In the genomic region with DNA sequence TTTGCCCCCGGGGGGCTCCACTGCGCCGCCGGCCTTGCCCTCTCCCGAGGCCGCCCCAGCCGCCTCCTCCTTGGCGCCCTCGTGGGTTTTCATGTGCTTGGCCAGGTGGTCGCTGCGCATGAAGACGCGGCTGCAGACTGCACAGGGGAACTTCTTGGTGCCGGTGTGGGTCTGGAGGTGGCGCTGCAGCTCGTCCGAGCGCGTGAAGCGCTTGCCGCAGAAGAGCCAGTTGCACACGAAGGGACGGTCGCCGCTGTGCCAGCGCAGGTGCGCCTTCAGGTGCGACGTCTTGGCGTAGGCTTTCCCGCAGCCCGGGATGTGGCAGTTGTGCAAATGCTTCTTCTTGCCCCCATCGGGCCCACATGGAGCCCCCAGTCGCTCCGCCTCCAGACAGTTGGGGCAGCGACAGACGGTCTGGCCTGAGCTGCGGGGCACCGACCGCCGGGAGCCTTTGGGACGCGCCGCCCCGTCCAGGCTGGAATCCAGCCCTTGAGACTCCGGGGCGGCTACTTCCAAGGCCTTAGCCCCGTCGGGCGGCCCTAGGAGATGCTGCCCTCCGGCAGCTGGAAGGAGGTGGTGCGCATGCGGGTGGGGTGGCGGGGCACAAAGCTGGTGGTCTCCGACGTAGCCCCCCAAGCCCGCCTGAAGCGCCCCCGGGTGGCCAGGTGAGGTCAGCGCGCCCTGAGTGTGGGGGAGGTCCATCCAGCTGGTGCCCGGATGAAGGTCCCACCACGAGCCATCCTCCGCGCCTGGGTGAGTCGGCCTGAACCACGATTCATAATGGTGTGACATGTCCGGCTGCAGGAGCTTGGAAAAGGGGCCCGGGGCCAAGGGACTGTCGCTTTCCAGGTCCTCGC, we compare ENCODE assay signal across 9 cellular contexts. TPM values are rescaled to one million over a fixed set of nuclear protein-coding genes. Genes with fewer than 3 reads are reported as not detected.
A peak's percentile ranks its signal among the peaks of the same experiment; 100 is the strongest.
DNase-seq lines count a peak whose midpoint lies in the region; ATAC-seq and TF ChIP-seq lines count a peak whose summit lies in the region.
"Had no signal": no experiment of that assay in that cellular context is flagged by ENCODE, and none has a peak within 500 bp of the region (broad histone marks: within the 10 kb centered on the region; RNA-seq: fewer than 3 reads in every experiment).

No MANE protein-coding gene starts in this region.

- H3K36me3 ChIP-seq in HEK293 (ENCODE audit: control insufficient read depth in 2 of 2, insufficient read depth in 1 of 2, low read length in 2 of 2), result peaks cover 0 to 4% of the 10 kb centered on the region in 2 experiments; a peak in 1 of 3 replicates

- peak; percentile 21 for ATAC-seq in activated naive CD8-positive, alpha-beta T cell treated with anti-CD3 and anti-CD28 coated beads, Interleukin-2, amount 50 U/mL, for 24 hours
- ATAC-seq in left colon, result no peak
- no peak for ATAC-seq in omental fat pad (ENCODE audit: low FRiP score)

- H3K27ac Mint-ChIP-seq in activated naive CD8-positive, alpha-beta T cell treated with anti-CD3 and anti-CD28 coated beads, Interleukin-2, amount 50 U/mL, for 24 hours, result no peak overlapping the region

- H3K4me3 Mint-ChIP-seq in activated naive CD8-positive, alpha-beta T cell treated with anti-CD3 and anti-CD28 coated beads, Interleukin-2, amount 50 U/mL, for 24 hours, result no peak overlapping the region

- H3K27ac ChIP-seq in HEK293 (ENCODE audit: extremely low read depth, low read depth, low read length), result no peak overlapping the region

- H3K9me3 ChIP-seq in HEK293 (ENCODE audit: control insufficient read depth, insufficient read depth, low read depth, low read length), result no peaks in the 10 kb centered on the region

- peak; percentile 23 for DNase-seq in CD1c-positive myeloid dendritic cell (ENCODE audit: extremely low spot score)
- DNase-seq in activated naive CD8-positive, alpha-beta T cell treated with anti-CD3 and anti-CD28 coated beads, Interleukin-2, amount 50 U/mL, for 24 hours, result peak; percentile 38
- peak; percentile 90 for DNase-seq in islet precursor cell
- DNase-seq in HK-2 (ENCODE audit: unreplicated experiment), result no peak
- DNase-seq in NCI-H2171 (lab: John Stamatoyannopoulos, UW), result no peak
- DNase-seq in left colon, result no peak
- DNase-seq in omental fat pad (ENCODE audit: low spot score), result no peak

- H3K4me3 ChIP-seq in HEK293 (ENCODE audit: low read depth, low read length), result no peak overlapping the region

- peaks cover 4% of the 10 kb centered on the region; the same call in 1 of the 2 replicates for H3K4me1 ChIP-seq in HEK293 (ENCODE audit: control insufficient read depth, insufficient read depth, low read length)

- CTCF ChIA-PET in HEK293 (lab: Yijun Ruan, JAX), result interaction anchor here (0.6 to 19.4 kb wide), 14 partner anchors 10 to 391 kb away, joined by 3 to 837 read pairs (median 4); a partner anchor contains a TSS

- intact Hi-C loops in left colon (cut with DNase I, micrococcal nuclease), result loop anchor here in 1 of 2 donors (10.0 kb wide), 1 partner anchor 97 kb away; a partner anchor contains a TSS

- no peaks in the 10 kb centered on the region for H3K36me3 Mint-ChIP-seq in activated naive CD8-positive, alpha-beta T cell treated with anti-CD3 and anti-CD28 coated beads, Interleukin-2, amount 50 U/mL, for 24 hours (ENCODE audit: low read depth)

- POLR2A ChIA-PET in HEK293 (lab: Yijun Ruan, JAX), result interaction anchor here (0.9 to 4.4 kb wide), 2 partner anchors 15 to 48 kb away, joined by 3 to 15 read pairs; a partner anchor contains a TSS

- H3K9me3 Mint-ChIP-seq in activated naive CD8-positive, alpha-beta T cell treated with anti-CD3 and anti-CD28 coated beads, Interleukin-2, amount 50 U/mL, for 24 hours, result no peaks in the 10 kb centered on the region

- TF ChIP-seq CTCF in HEK293 (tag by site-specific recombination; IDR thresholded peaks at IDR 0.05) (0 out of 2 replicates have a peak, but pooled peaks have one; percentile 39), omental fat pad (IDR thresholded peaks at IDR 0.05) (no peak)

- H3K4me1 Mint-ChIP-seq in activated naive CD8-positive, alpha-beta T cell treated with anti-CD3 and anti-CD28 coated beads, Interleukin-2, amount 50 U/mL, for 24 hours, result peaks cover 24% of the 10 kb centered on the region

- H3K27me3 Mint-ChIP-seq in activated naive CD8-positive, alpha-beta T cell treated with anti-CD3 and anti-CD28 coated beads, Interleukin-2, amount 50 U/mL, for 24 hours, result peaks cover 70% of the 10 kb centered on the region

TF ChIP-seq in HEK293, 187 proteins besides CTCF, POLR2A, EP300 and RAD21:
- TF ChIP-seq, protein P1, sequence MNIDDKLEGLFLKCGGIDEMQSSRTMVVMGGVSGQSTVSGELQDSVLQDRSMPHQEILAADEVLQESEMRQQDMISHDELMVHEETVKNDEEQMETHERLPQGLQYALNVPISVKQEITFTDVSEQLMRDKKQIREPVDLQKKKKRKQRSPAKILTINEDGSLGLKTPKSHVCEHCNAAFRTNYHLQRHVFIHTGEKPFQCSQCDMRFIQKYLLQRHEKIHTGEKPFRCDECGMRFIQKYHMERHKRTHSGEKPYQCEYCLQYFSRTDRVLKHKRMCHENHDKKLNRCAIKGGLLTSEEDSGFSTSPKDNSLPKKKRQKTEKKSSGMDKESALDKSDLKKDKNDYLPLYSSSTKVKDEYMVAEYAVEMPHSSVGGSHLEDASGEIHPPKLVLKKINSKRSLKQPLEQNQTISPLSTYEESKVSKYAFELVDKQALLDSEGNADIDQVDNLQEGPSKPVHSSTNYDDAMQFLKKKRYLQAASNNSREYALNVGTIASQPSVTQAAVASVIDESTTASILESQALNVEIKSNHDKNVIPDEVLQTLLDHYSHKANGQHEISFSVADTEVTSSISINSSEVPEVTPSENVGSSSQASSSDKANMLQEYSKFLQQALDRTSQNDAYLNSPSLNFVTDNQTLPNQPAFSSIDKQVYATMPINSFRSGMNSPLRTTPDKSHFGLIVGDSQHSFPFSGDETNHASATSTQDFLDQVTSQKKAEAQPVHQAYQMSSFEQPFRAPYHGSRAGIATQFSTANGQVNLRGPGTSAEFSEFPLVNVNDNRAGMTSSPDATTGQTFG (tag by site-specific recombination; IDR thresholded peaks at IDR 0.05; ENCODE audit: borderline replicate concordance), result no peak
- no peak for TF ChIP-seq GLIS1 (tag by site-specific recombination; IDR thresholded peaks at IDR 0.05)
- TF ChIP-seq ZNF37A (tag by site-specific recombination; IDR thresholded peaks at IDR 0.05), result no peak
- TF ChIP-seq SCRT1 (tag by site-specific recombination; IDR thresholded peaks at IDR 0.05; ENCODE audit: borderline replicate concordance), result no peak
- TF ChIP-seq REPIN1 (tag by site-specific recombination; IDR thresholded peaks at IDR 0.05; ENCODE audit: low read depth), result no peak
- TF ChIP-seq, protein P2, sequence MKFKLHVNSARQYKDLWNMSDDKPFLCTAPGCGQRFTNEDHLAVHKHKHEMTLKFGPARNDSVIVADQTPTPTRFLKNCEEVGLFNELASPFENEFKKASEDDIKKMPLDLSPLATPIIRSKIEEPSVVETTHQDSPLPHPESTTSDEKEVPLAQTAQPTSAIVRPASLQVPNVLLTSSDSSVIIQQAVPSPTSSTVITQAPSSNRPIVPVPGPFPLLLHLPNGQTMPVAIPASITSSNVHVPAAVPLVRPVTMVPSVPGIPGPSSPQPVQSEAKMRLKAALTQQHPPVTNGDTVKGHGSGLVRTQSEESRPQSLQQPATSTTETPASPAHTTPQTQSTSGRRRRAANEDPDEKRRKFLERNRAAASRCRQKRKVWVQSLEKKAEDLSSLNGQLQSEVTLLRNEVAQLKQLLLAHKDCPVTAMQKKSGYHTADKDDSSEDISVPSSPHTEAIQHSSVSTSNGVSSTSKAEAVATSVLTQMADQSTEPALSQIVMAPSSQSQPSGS (tag by site-specific recombination; IDR thresholded peaks at IDR 0.05; ENCODE audit: low read depth), result no peak
- TF ChIP-seq OSR2 (tag by site-specific recombination; IDR thresholded peaks at IDR 0.05), result no peak
- no peak for TF ChIP-seq ZNF140 (tag by site-specific recombination; IDR thresholded peaks at IDR 0.05)
- TF ChIP-seq, protein P3, sequence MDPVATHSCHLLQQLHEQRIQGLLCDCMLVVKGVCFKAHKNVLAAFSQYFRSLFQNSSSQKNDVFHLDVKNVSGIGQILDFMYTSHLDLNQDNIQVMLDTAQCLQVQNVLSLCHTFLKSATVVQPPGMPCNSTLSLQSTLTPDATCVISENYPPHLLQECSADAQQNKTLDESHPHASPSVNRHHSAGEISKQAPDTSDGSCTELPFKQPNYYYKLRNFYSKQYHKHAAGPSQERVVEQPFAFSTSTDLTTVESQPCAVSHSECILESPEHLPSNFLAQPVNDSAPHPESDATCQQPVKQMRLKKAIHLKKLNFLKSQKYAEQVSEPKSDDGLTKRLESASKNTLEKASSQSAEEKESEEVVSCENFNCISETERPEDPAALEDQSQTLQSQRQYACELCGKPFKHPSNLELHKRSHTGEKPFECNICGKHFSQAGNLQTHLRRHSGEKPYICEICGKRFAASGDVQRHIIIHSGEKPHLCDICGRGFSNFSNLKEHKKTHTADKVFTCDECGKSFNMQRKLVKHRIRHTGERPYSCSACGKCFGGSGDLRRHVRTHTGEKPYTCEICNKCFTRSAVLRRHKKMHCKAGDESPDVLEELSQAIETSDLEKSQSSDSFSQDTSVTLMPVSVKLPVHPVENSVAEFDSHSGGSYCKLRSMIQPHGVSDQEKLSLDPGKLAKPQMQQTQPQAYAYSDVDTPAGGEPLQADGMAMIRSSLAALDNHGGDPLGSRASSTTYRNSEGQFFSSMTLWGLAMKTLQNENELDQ (tag by site-specific recombination; IDR thresholded peaks at IDR 0.05; ENCODE audit: low read depth), result no peak
- no peak for TF ChIP-seq SP2 (tag by site-specific recombination; IDR thresholded peaks at IDR 0.05)

RNA-seq across cellular contexts. Expression of a gene that starts 3.4 kb away (rescaled TPM):
- 10 to 100 TPM in 1 of 2 donors, 1 to 10 TPM in 1; 4.4 to 20.5 TPM for total RNA-seq in left colon
- total RNA-seq in omental fat pad, result 1 to 10 TPM in 3 of 4 donors, under 1 TPM in 1; 0.74 to 1.7 (median 1.2) TPM
- total RNA-seq: RPMI7951 had no signal

RNA-seq across cellular contexts. Expression of a gene that starts 6.5 kb away (rescaled TPM):
- total RNA-seq in left colon (10 to 100 TPM; 51.0 to 53.7 TPM), omental fat pad (10 to 100 TPM; 43.6 to 72.6 (median 60.3) TPM)

RNA-seq across cellular contexts. Expression of a gene that starts 16.1 kb away (rescaled TPM):
- under 1 TPM in 1 of 2 donors, not detected in 1; 0.42 TPM for total RNA-seq in left colon
- total RNA-seq in omental fat pad, result under 1 TPM in 1 of 4 donors, not detected in 3; 0.24 TPM
- total RNA-seq: RPMI7951 had no signal

RNA-seq across cellular contexts. Expression of a gene that starts 16.2 kb away (rescaled TPM):
- 10 to 100 TPM; 31.5 to 37.5 TPM for total RNA-seq in left colon
- 10 to 100 TPM; 23.1 to 50.5 (median 36.8) TPM for total RNA-seq in omental fat pad

RNA-seq across cellular contexts. Expression of a gene that starts 26.0 kb away (rescaled TPM):
- total RNA-seq in left colon (10 to 100 TPM; 58.9 to 87.0 TPM), omental fat pad (10 to 100 TPM in 1 of 4 donors, 1 to 10 TPM in 3; 2.6 to 13.9 (median 4.6) TPM)

Comparison
In these comparisons a context has a peak if more than half of its experiments do, and no peak if none do; other contexts are left out.
1. DNase-seq: peak in CD1c-positive myeloid dendritic cell (single experiment), activated naive CD8-positive, alpha-beta T cell treated with anti-CD3 and anti-CD28 coated beads, Interleukin-2, amount 50 U/mL, for 24 hours (single experiment) and islet precursor cell (single experiment); none in HK-2 (single experiment), NCI-H2171 (single experiment), left colon (0 of 2) and omental fat pad (single experiment).